In the genomic region with DNA sequence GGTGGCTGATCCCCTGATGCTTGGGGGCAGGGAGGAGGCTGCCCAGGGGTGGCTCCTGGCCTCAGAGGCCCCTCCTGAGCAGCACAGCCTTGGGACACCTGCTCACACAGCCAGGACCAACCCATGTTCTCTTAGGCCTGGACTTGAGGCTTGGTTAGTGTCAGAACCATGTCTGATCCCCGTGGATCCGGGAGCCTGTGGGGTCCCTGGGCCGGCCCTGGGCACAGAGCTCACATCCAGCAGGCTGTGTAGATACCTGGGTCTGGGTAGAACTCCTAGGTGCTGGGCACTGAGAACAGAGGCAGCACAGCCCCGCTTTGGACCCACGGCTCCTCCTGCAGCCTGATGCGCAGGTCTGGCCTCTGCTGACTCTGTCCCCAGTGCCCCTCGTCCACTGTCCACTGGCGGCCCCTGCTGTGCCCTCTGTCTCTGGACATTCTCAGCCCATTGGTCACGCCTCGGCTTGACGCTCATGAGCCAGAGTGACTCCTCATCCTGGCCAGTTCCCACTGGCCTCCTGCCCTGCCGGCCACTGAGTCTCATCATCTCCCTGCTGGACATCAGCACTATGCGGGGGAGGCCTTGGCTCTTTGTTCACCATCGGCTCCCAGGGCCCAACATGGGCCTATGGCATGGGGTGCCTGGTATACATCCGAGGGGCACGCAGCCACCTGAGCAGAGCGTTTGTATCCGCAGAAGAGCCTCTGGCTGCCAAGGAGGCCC, we compare ENCODE assay signal across 20 cellular contexts.
DNase-seq lines count a peak whose midpoint lies in the region; ATAC-seq, FAIRE-seq and TF ChIP-seq lines count a peak whose summit lies in the region.
"Had no signal": no experiment of that assay in that cellular context is flagged by ENCODE, and none has a peak within 500 bp of the region (broad histone marks: within the 10 kb centered on the region; RNA-seq: fewer than 3 reads in every experiment).

No MANE protein-coding gene starts in this region.

- 87% methylated on average over 10 of the region's 18 CpGs; no CpG with 5 or more reads in 1 of the 2 experiments for WGBS in IMR-90 (ENCODE audit: extremely low coverage in 2 of 2, insufficient read length in 1 of 2), 2 experiments
- 77 to 83% (median 79%) methylated on average over 13 to 18 of the region's 18 CpGs for WGBS in heart left ventricle, 4 donors
- WGBS in pancreas, 2 donors: 83 to 89% methylated on average over 18 of the region's 18 CpGs

- no peak overlapping the region for H4K8ac ChIP-seq in IMR-90 (ENCODE audit: low read depth in 2 of 2, low read length in 2 of 2)

- CTCF ChIA-PET in IMR-90 (lab: Yijun Ruan, JAX): no interaction called here
- CTCF ChIA-PET in activated CD8-positive, alpha-beta T cell treated with anti-CD3 and anti-CD28 coated beads, Interleukin-2, amount 10 ng/mL, durations not matched to agents 7 days and 5 days (lab: Charles Lee): no interaction called here

- H3K27ac Mint-ChIP-seq in CD14-positive monocyte: no peak overlapping the region
- no peak overlapping the region for H3K27ac Mint-ChIP-seq in activated CD8-positive, alpha-beta T cell treated with anti-CD3 and anti-CD28 coated beads, Interleukin-2, amount 10 ng/mL, durations not matched to agents 7 days and 5 days
- H3K27ac Mint-ChIP-seq: activated CD4-positive, alpha-beta T cell treated with anti-CD3 and anti-CD28 coated beads for 36 hours; dendritic cell treated with granulocyte-macrophage colony-stimulating factor and Interleukin-4, amounts not matched to agents 40 ng/mL and 50 ng/mL, for 4 days; T-helper 1 cell treated with Interleukin-12 subunit alpha and Interleukin-12 subunit beta and Interleukin-4 antibody, amounts not matched to agents 30 μg/mL and 1 μg/mL, for 36 hours had no signal

- TF ChIP-seq RAD21 in IMR-90 (IDR thresholded peaks at IDR 0.05; ENCODE audit: low read length): no peak

- H3K9me1 ChIP-seq in IMR-90 (ENCODE audit: insufficient read depth, low read length): 0 out of 2 replicates have a peak, but pooled peaks cover 7% of the 10 kb centered on the region

- H3K4me1 Mint-ChIP-seq in CD14-positive monocyte: no peaks in the 10 kb centered on the region
- peaks cover 11% of the 10 kb centered on the region for H3K4me1 Mint-ChIP-seq in activated CD8-positive, alpha-beta T cell treated with anti-CD3 and anti-CD28 coated beads, Interleukin-2, amount 10 ng/mL, durations not matched to agents 7 days and 5 days (ENCODE audit: low read depth)
- H3K4me1 Mint-ChIP-seq: activated CD4-positive, alpha-beta T cell treated with anti-CD3 and anti-CD28 coated beads for 36 hours had no signal

- no peak overlapping the region for H2AFZ ChIP-seq in IMR-90 (replicated peaks; ENCODE audit: low read length, poor library complexity)

- no peak overlapping the region for H2BK20ac ChIP-seq in IMR-90 (ENCODE audit: low read depth, low read length)

- DNase-seq in CD14-positive monocyte (ENCODE audit: low spot score) (peak; percentile 30), IMR-90 (peak; percentile 49), heart left ventricle (peak; percentile 5 to 28 (median 22)), pancreas (peak in 4 of 6 donors; percentile 9 to 54 (median 28)), colonic mucosa (no peak), RKO (ENCODE audit: low spot score) (no peak)
- no peak for DNase-seq in activated CD8-positive, alpha-beta T cell treated with anti-CD3 and anti-CD28 coated beads, Interleukin-2, amount 10 ng/mL, durations not matched to agents 7 days and 5 days
- DNase-seq: activated CD4-positive, alpha-beta T cell treated with anti-CD3 and anti-CD28 coated beads for 36 hours; activated T-cell treated with anti-CD3 and anti-CD28 coated beads for 4 hours; anterior cingulate cortex; DMS53; HCEC 1CT; NCI-H524 had no signal

- TF ChIP-seq CTCF in CD14-positive monocyte (IDR thresholded peaks at IDR 0.05) (no peak), IMR-90 (conservative IDR thresholded peaks at IDR 0.05; ENCODE audit: low read depth, low read length) (0 out of 2 replicates have a peak, but pooled peaks have one; percentile 10), heart left ventricle (IDR thresholded peaks at IDR 0.05) (no peak), pancreas (IDR thresholded peaks at IDR 0.05) (no peak), colonic mucosa (IDR thresholded peaks at IDR 0.05) (no peak)

- no peaks in the 10 kb centered on the region for H3K36me3 Mint-ChIP-seq in CD14-positive monocyte
- no peaks in the 10 kb centered on the region for H3K36me3 Mint-ChIP-seq in activated CD8-positive, alpha-beta T cell treated with anti-CD3 and anti-CD28 coated beads, Interleukin-2, amount 10 ng/mL, durations not matched to agents 7 days and 5 days (ENCODE audit: low read depth)

- in situ Hi-C loops in IMR-90 (cut with MboI; ENCODE audit: low sequenced_read_pairs): no loop called here

- no peak overlapping the region for H4K5ac ChIP-seq in IMR-90 (ENCODE audit: low read depth, low read length)

- POLR2A ChIA-PET in IMR-90 (lab: Charles Lee; ENCODE audit: unreplicated experiment): no interaction called here
- POLR2A ChIA-PET in activated CD8-positive, alpha-beta T cell treated with anti-CD3 and anti-CD28 coated beads, Interleukin-2, amount 10 ng/mL, durations not matched to agents 7 days and 5 days (lab: Charles Lee): no interaction called here

- H4K20me1 ChIP-seq in IMR-90 (ENCODE audit: insufficient read depth, low read length): no peaks in the 10 kb centered on the region; the same call in none of the 2 replicates
- H4K20me1 ChIP-seq: BLaER1 had no signal

- no peak overlapping the region for H2AK5ac ChIP-seq in IMR-90 (ENCODE audit: low read depth, low read length)

- no peaks in the 10 kb centered on the region for H3K9me3 Mint-ChIP-seq in CD14-positive monocyte
- H3K9me3 Mint-ChIP-seq in activated CD8-positive, alpha-beta T cell treated with anti-CD3 and anti-CD28 coated beads, Interleukin-2, amount 10 ng/mL, durations not matched to agents 7 days and 5 days (ENCODE audit: insufficient read depth): no peaks in the 10 kb centered on the region
- H3K9me3 Mint-ChIP-seq: dendritic cell treated with granulocyte-macrophage colony-stimulating factor and Interleukin-4, amounts not matched to agents 40 ng/mL and 50 ng/mL, for 4 days; T-helper 1 cell treated with Interleukin-12 subunit alpha and Interleukin-12 subunit beta and Interleukin-4 antibody, amounts not matched to agents 30 μg/mL and 1 μg/mL, for 36 hours had no signal

- H3K4me1 ChIP-seq in IMR-90 (ENCODE audit: control insufficient read depth, insufficient read depth, low read length): no peaks in the 10 kb centered on the region
- no peaks in the 10 kb centered on the region for H3K4me1 ChIP-seq in heart left ventricle
- no peaks in the 10 kb centered on the region for H3K4me1 ChIP-seq in pancreas
- no peaks in the 10 kb centered on the region for H3K4me1 ChIP-seq in colonic mucosa
- H3K4me1 ChIP-seq: esophagus muscularis mucosa had no signal

- no peak for FAIRE-seq in pancreas (lab: Jason Lieb, UNC)

- BruUV-seq in IMR-90 (replicated peaks; lab: Mats Ljungman, UMichigan): no TSS peak

- H3K4me3 Mint-ChIP-seq in CD14-positive monocyte: no peak overlapping the region
- no peak overlapping the region for H3K4me3 Mint-ChIP-seq in activated CD8-positive, alpha-beta T cell treated with anti-CD3 and anti-CD28 coated beads, Interleukin-2, amount 10 ng/mL, durations not matched to agents 7 days and 5 days
- H3K4me3 Mint-ChIP-seq: activated CD4-positive, alpha-beta T cell treated with anti-CD3 and anti-CD28 coated beads for 36 hours; dendritic cell treated with granulocyte-macrophage colony-stimulating factor and Interleukin-4, amounts not matched to agents 40 ng/mL and 50 ng/mL, for 4 days; T-helper 1 cell treated with Interleukin-12 subunit alpha and Interleukin-12 subunit beta and Interleukin-4 antibody, amounts not matched to agents 30 μg/mL and 1 μg/mL, for 36 hours had no signal

- no peak overlapping the region for H3K4ac ChIP-seq in IMR-90 (ENCODE audit: low read depth, low read length)

- ATAC-seq in IMR-90 (ENCODE audit: low read depth) (peak; percentile 62), heart left ventricle (no peak), pancreas (no peak), HG03457 (IDR thresholded peaks at IDR 0.05; ENCODE audit: unreplicated experiment) (no peak)
- no peak for ATAC-seq in activated CD8-positive, alpha-beta T cell treated with anti-CD3 and anti-CD28 coated beads, Interleukin-2, amount 10 ng/mL, durations not matched to agents 7 days and 5 days
- ATAC-seq: activated CD4-positive, alpha-beta T cell treated with anti-CD3 and anti-CD28 coated beads for 36 hours had no signal

- no peak overlapping the region for H4K91ac ChIP-seq in IMR-90 (ENCODE audit: insufficient read depth, low read depth, low read length)

- H2BK5ac ChIP-seq in IMR-90 (ENCODE audit: low read depth, low read length, poor library complexity, severe bottlenecking): no peak overlapping the region

- no peak overlapping the region for H2BK15ac ChIP-seq in IMR-90 (ENCODE audit: low read depth, low read length)

- H3K23ac ChIP-seq in IMR-90 (ENCODE audit: low read depth, low read length): no peak overlapping the region

- peaks cover 44% of the 10 kb centered on the region for H3K36me3 ChIP-seq in IMR-90 (ENCODE audit: control insufficient read depth, insufficient read depth, low read length)
- peaks cover 0 to 94% (median 65%) of the 10 kb centered on the region in 9 donors for H3K36me3 ChIP-seq in heart left ventricle
- peaks cover 0 to 7% (median 0%) of the 10 kb centered on the region in 3 donors for H3K36me3 ChIP-seq in pancreas
- no peaks in the 10 kb centered on the region for H3K36me3 ChIP-seq in colonic mucosa

- H3K27me3 ChIP-seq in IMR-90 (ENCODE audit: control insufficient read depth, insufficient read depth, low read length) (no peaks in the 10 kb centered on the region), heart left ventricle (no peaks in the 10 kb centered on the region), pancreas (no peaks in the 10 kb centered on the region), colonic mucosa (no peaks in the 10 kb centered on the region)
- H3K27me3 ChIP-seq: BLaER1, esophagus muscularis mucosa had no signal

- dilution Hi-C loops in IMR-90 (cut with HindIII; ENCODE audit: low sequenced_read_pairs, unreplicated experiment): no loop called here

- H3K27ac ChIP-seq in IMR-90 (ENCODE audit: insufficient read depth, low read length) (no peak overlapping the region), heart left ventricle (no peak overlapping the region), pancreas (no peak overlapping the region), colonic mucosa (no peak overlapping the region)
- H3K27ac ChIP-seq: esophagus muscularis mucosa, KMS-11, RWPE1 had no signal

- no peak overlapping the region for H2AK9ac ChIP-seq in IMR-90 (replicated peaks; ENCODE audit: low read depth, low read length, poor library complexity)

- intact Hi-C loops in CD14-positive monocyte (cut with micrococcal nuclease): no loop called here
- intact Hi-C loops in IMR-90 (cut with micrococcal nuclease): no loop called here
- intact Hi-C loops in heart left ventricle (cut with DNase I): no loop called here
- intact Hi-C loops in pancreas (cut with DNase I): no loop called here
- intact Hi-C loops in colonic mucosa (cut with DNase I): no loop called here

- no peak overlapping the region for H3K9ac ChIP-seq in IMR-90 (ENCODE audit: low read depth, low read length)
- no peak overlapping the region for H3K9ac ChIP-seq in colonic mucosa (ENCODE audit: low read depth in 2 of 2, low read length in 2 of 2)
- H3K9ac ChIP-seq: BLaER1, KMS-11 had no signal

- no peak overlapping the region for H3K14ac ChIP-seq in IMR-90 (replicated peaks; ENCODE audit: low read depth, low read length)

- no peak overlapping the region for H3K4me2 ChIP-seq in IMR-90 (ENCODE audit: low read depth, low read length)
- H3K4me2 ChIP-seq: BLaER1, KMS-11 had no signal

- no peak overlapping the region for H3K18ac ChIP-seq in IMR-90 (ENCODE audit: low read depth, low read length)

- H3K4me3 ChIP-seq in IMR-90 (ENCODE audit: insufficient read depth, low read depth, low read length) (no peak overlapping the region), heart left ventricle (no peak overlapping the region), pancreas (no peak overlapping the region), colonic mucosa (no peak overlapping the region)
- H3K4me3 ChIP-seq: BLaER1, esophagus muscularis mucosa had no signal

- TF ChIP-seq POLR2A in IMR-90 (IDR thresholded peaks at IDR 0.05; ENCODE audit: low read depth, low read length) (no peak), heart left ventricle (IDR thresholded peaks at IDR 0.05) (no peak)

- H3K27me3 Mint-ChIP-seq in CD14-positive monocyte (ENCODE audit: low read depth in 3 of 3): no peaks in the 10 kb centered on the region
- no peaks in the 10 kb centered on the region for H3K27me3 Mint-ChIP-seq in activated CD8-positive, alpha-beta T cell treated with anti-CD3 and anti-CD28 coated beads, Interleukin-2, amount 10 ng/mL, durations not matched to agents 7 days and 5 days (ENCODE audit: low read depth)
- H3K27me3 Mint-ChIP-seq: activated CD4-positive, alpha-beta T cell treated with anti-CD3 and anti-CD28 coated beads for 36 hours; dendritic cell treated with granulocyte-macrophage colony-stimulating factor and Interleukin-4, amounts not matched to agents 40 ng/mL and 50 ng/mL, for 4 days had no signal

- H3K79me1 ChIP-seq in IMR-90 (ENCODE audit: low read depth in 1 of 2, low read length in 2 of 2): no peaks in the 10 kb centered on the region

- H3K56ac ChIP-seq in IMR-90 (ENCODE audit: extremely low read depth, insufficient read depth, low read length): no peak overlapping the region

- H2BK120ac ChIP-seq in IMR-90 (ENCODE audit: low read depth, low read length): no peak overlapping the region

- H3K9me3 ChIP-seq in IMR-90 (ENCODE audit: control insufficient read depth, insufficient read depth, low read length) (no peaks in the 10 kb centered on the region), heart left ventricle (no peaks in the 10 kb centered on the region), pancreas (no peaks in the 10 kb centered on the region), colonic mucosa (no peaks in the 10 kb centered on the region)
- H3K9me3 ChIP-seq: BLaER1, esophagus muscularis mucosa had no signal

Comparison
In these comparisons a context has a peak if more than half of its experiments do, and no peak if none do; other contexts are left out.
1. DNase-seq: peak in CD14-positive monocyte (single experiment), IMR-90 (single experiment), heart left ventricle (5 of 5) and pancreas (4 of 6); none in activated CD8-positive, alpha-beta T cell treated with anti-CD3 and anti-CD28 coated beads, Interleukin-2, amount 10 ng/mL, durations not matched to agents 7 days and 5 days (single experiment), colonic mucosa (single experiment) and RKO (single experiment).